Comparison of ENCODE assay signal across 27 cellular contexts in the genomic region with DNA sequence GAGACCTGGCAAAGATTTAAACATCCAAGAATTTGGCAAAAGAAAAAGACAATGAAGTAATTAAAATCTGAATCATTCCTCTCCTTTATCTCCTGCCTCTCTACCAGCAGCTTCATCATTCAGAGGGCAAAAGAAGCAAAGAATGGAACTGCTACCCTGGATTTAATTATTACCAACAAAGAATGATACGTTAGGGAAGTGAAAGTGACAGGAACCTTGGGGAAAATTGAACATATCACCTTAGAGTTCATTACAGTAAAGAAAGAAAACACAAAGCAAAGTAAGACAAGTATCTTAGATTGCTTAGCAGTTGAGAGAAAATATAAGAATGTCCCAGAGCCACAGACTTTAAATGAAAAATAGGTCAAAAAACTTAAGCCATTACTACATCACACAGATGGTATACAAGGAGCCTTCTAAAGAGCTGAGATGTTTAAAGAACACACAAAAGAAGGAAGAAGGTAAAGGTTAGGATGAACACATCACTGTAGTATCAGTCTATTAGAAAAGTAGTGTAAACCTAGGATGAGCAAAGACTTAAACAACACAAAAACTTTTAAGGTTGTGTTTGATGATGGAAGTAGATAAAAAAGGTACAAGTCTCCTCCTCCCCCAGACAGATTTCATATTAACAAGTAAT. TPM values are rescaled to one million over a fixed set of nuclear protein-coding genes. Genes with fewer than 3 reads are reported as not detected.
"Had no signal": no experiment of that assay in that cellular context is flagged by ENCODE, and none has a peak within 500 bp of the region (broad histone marks: within the 10 kb centered on the region; RNA-seq: fewer than 3 reads in every experiment).

No MANE protein-coding gene starts in this region.

- H3K4me1 Mint-ChIP-seq: endodermal cell; naive thymus-derived CD4-positive, alpha-beta T cell; nephron progenitor cell had no signal

- H3K27ac Mint-ChIP-seq: endodermal cell; naive thymus-derived CD4-positive, alpha-beta T cell; nephron progenitor cell; stimulated activated memory B cell treated with anti-CD40 and anti-IgM and Interleukin-4, amounts not matched to agents 10 μg/mL and 1 μg/mL and 100 μg/mL, for 72 hours had no signal

- H3K36me3 Mint-ChIP-seq: stimulated activated memory B cell treated with anti-CD40 and anti-IgM and Interleukin-4, amounts not matched to agents 10 μg/mL and 1 μg/mL and 100 μg/mL, for 72 hours had no signal

- H3K27me3 ChIP-seq: stomach had no signal

- H3K36me3 ChIP-seq: heart left ventricle, neutrophil, spleen had no signal

- ATAC-seq: heart left ventricle; left colon; left ventricle myocardium superior; naive thymus-derived CD4-positive, alpha-beta T cell; sciatic nerve; stimulated activated memory B cell treated with anti-CD40 and anti-IgM and Interleukin-4, amounts not matched to agents 10 μg/mL and 1 μg/mL and 100 μg/mL, for 72 hours had no signal

- H3K4me1 ChIP-seq: spleen, stomach had no signal

- H3K4me3 Mint-ChIP-seq: endodermal cell; naive thymus-derived CD4-positive, alpha-beta T cell; nephron progenitor cell; stimulated activated memory B cell treated with anti-CD40 and anti-IgM and Interleukin-4, amounts not matched to agents 10 μg/mL and 1 μg/mL and 100 μg/mL, for 72 hours had no signal

- FAIRE-seq: endothelial cell of umbilical vein, urothelium cell line had no signal

- H3K9me3 ChIP-seq: neutrophil had no signal

- H3K27ac ChIP-seq: coronary artery, heart left ventricle, neutrophil, spleen, stomach had no signal

- H3K4me3 ChIP-seq: coronary artery, heart left ventricle, lung, spleen, stomach had no signal

- DNase-seq: effector CD4-positive, alpha-beta T cell; endodermal cell; foreskin melanocyte; heart left ventricle; hippocampal formation; left colon; left ventricle myocardium superior; mesendoderm; naive thymus-derived CD4-positive, alpha-beta T cell; nephron progenitor cell; spleen; stimulated activated CD4-positive, alpha-beta T cell treated with anti-CD3 and anti-CD28 coated beads, Interleukin-15, amount 100 ng/mL, for 24 hours; stimulated activated CD4-positive, alpha-beta T cell treated with anti-CD3 and anti-CD28 coated beads, Interleukin-1b, Interleukin-23, amount 100 ng/mL, for 48 hours; stimulated activated CD4-positive, alpha-beta T cell treated with anti-CD3 and anti-CD28 coated beads, Interleukin-4, amount 100 ng/mL, for 24 hours; stomach; substantia nigra; trophoblast cell had no signal

RNA-seq across cellular contexts. Expression of a gene that starts 17.5 kb away (rescaled TPM):
- total RNA-seq: endothelial cell of umbilical vein, glomerular endothelial cell, osteoblast, pulmonary artery endothelial cell had no signal
